In the genomic region with DNA sequence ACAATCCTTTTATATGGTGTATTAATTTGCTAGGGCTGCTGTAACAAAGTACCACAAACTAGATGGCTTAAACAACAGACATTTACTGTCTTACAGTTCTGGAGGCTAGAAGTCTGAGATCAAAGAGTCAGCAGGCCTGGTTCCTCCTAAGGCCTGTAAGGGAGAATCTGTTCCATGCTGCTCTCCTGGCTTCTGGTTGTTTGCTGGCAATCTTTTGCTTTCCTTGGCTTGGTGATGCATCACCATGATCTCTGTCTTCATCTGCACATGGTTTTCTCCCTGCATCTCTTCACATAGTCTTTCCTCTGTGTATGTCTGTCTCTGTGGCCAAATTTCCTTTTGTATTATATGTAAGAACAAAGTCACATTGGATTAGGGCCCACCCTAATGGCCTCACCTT, we compare ENCODE assay signal across 25 cellular contexts.
"Had no signal": no experiment of that assay in that cellular context is flagged by ENCODE, and none has a peak within 500 bp of the region (broad histone marks: within the 10 kb centered on the region; RNA-seq: fewer than 3 reads in every experiment).

No MANE protein-coding gene starts in this region.

- H3K27ac Mint-ChIP-seq: activated B cell treated with CpG ODN at 0.5 μM for 24 hours; activated CD4-positive, alpha-beta memory T cell treated with anti-CD3 and anti-CD28 coated beads for 36 hours; activated CD4-positive, alpha-beta T cell treated with anti-CD3 and anti-CD28 coated beads, Interleukin-2, amount 10 ng/mL, durations not matched to agents 7 days and 5 days; activated naive CD4-positive, alpha-beta T cell treated with anti-CD3 and anti-CD28 coated beads for 36 hours; activated naive CD8-positive, alpha-beta T cell; activated T-helper 17 cell treated with anti-CD3 and anti-CD28 coated beads, Interleukin-2, amount 50 U/mL, for 72 hours; T-helper 17 cell had no signal

- H3K4me3 ChIP-seq: Peyer's patch had no signal

- H3K4me3 Mint-ChIP-seq: activated B cell treated with CpG ODN at 0.5 μM for 24 hours; activated CD4-positive, alpha-beta memory T cell treated with anti-CD3 and anti-CD28 coated beads for 36 hours; activated CD4-positive, alpha-beta T cell treated with anti-CD3 and anti-CD28 coated beads, Interleukin-2, amount 10 ng/mL, durations not matched to agents 7 days and 5 days; activated naive CD4-positive, alpha-beta T cell treated with anti-CD3 and anti-CD28 coated beads for 36 hours; activated naive CD8-positive, alpha-beta T cell; activated T-helper 17 cell treated with anti-CD3 and anti-CD28 coated beads, Interleukin-2, amount 50 U/mL, for 72 hours; T-helper 17 cell had no signal

- H3K36me3 Mint-ChIP-seq: activated CD4-positive, alpha-beta memory T cell treated with anti-CD3 and anti-CD28 coated beads for 36 hours; activated naive CD8-positive, alpha-beta T cell had no signal

- H3K27me3 ChIP-seq: brain microvascular endothelial cell, Peyer's patch had no signal

- DNase-seq: activated B cell treated with CpG ODN at 0.5 μM for 24 hours; activated CD4-positive, alpha-beta memory T cell treated with anti-CD3 and anti-CD28 coated beads for 36 hours; activated CD4-positive, alpha-beta T cell treated with anti-CD3 and anti-CD28 coated beads, Interleukin-2, amount 10 ng/mL, durations not matched to agents 7 days and 5 days; activated gamma-delta T cell; activated naive CD4-positive, alpha-beta T cell treated with anti-CD3 and anti-CD28 coated beads for 36 hours; activated T-cell treated with anti-CD3 and anti-CD28 coated beads for 4 hours; activated T-cell treated with anti-CD3 and anti-CD28 coated beads, Interleukin-2, amount 50 U/mL, for 48 hours; amygdala; brain microvascular endothelial cell; Kasumi-1; KBM-7; NCI-H1105 treated with DMSO at 0.1 percent for 48 hours; NCI-H1436 treated with DMSO at 0.1 percent for 48 hours; NCI-H187; NCI-H2081; NCI-H446; NCI-H524; Peyer's patch; SIG-M5; T-helper 17 cell; T-helper 9 cell had no signal

- H3K9me3 ChIP-seq: Peyer's patch had no signal

- H3K27me3 Mint-ChIP-seq: activated B cell treated with CpG ODN at 0.5 μM for 24 hours; activated CD4-positive, alpha-beta T cell treated with anti-CD3 and anti-CD28 coated beads, Interleukin-2, amount 10 ng/mL, durations not matched to agents 7 days and 5 days; activated naive CD8-positive, alpha-beta T cell; T-helper 17 cell had no signal

- ATAC-seq: activated T-helper 17 cell treated with anti-CD3 and anti-CD28 coated beads, Interleukin-2, amount 50 U/mL, for 72 hours; T-helper 17 cell had no signal

- H3K4me1 Mint-ChIP-seq: activated B cell treated with CpG ODN at 0.5 μM for 24 hours; activated CD4-positive, alpha-beta T cell treated with anti-CD3 and anti-CD28 coated beads, Interleukin-2, amount 10 ng/mL, durations not matched to agents 7 days and 5 days; activated T-helper 17 cell treated with anti-CD3 and anti-CD28 coated beads, Interleukin-2, amount 50 U/mL, for 72 hours; T-helper 17 cell had no signal

- H3K36me3 ChIP-seq: brain microvascular endothelial cell, Peyer's patch had no signal

- H3K9me3 Mint-ChIP-seq: activated CD4-positive, alpha-beta T cell treated with anti-CD3 and anti-CD28 coated beads, Interleukin-2, amount 10 ng/mL, durations not matched to agents 7 days and 5 days; activated T-helper 17 cell treated with anti-CD3 and anti-CD28 coated beads, Interleukin-2, amount 50 U/mL, for 72 hours had no signal

- H3K27ac ChIP-seq: brain microvascular endothelial cell, Peyer's patch, RWPE1 had no signal

- H3K4me1 ChIP-seq: Peyer's patch had no signal

- FAIRE-seq: TTC549 had no signal
